Comparison of ENCODE assay signal across 9 cellular contexts in the genomic region with DNA sequence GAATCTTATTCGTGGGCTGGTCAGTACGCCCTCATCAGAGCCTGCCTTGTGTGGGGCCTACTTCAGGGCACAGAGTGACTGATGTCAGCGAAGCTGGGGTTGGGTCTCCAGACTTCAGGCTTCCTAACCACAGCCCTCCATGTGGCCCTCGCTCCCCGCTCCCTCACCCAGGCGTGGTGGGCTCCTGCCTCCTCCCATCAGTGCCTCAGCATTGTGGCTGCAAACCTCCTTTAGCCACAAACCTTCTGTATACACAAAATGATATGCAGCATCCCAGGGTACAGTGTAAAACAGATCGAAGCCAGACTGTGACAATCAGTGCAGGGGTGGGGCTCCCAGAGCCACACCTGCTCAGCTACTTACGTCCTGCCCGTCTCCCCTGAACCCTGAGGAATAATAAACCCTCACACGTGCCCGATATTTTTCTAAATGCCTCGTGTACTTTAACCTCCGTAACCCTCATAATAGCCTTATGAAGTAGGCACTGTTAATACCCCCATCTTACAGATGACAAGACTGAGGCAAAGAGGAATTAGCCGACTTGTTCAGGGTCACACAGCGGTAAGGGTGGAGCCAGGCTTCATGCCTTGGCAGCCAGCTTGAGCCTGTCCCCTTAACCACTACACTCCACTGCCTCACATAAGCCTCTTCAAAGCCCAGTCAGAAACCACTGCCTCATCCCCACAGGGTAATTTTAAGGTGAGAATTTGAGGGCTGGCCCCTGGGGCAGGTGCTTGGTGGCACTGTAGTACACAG. TPM values are rescaled to one million over a fixed set of nuclear protein-coding genes. Genes with fewer than 3 reads are reported as not detected.
DNase-seq lines count a peak whose midpoint lies in the region; ATAC-seq and TF ChIP-seq lines count a peak whose summit lies in the region.
"Had no signal": no experiment of that assay in that cellular context is flagged by ENCODE, and none has a peak within 500 bp of the region (broad histone marks: within the 10 kb centered on the region; RNA-seq: fewer than 3 reads in every experiment).

No MANE protein-coding gene starts in this region.

- H3K27ac Mint-ChIP-seq in effector memory CD8-positive, alpha-beta T cell, result peak overlapping the region; percentile 97 to 98
- peak overlapping the region; percentile 99 for H3K27ac Mint-ChIP-seq in stimulated activated naive CD8-positive, alpha-beta T cell treated with anti-CD3 and anti-CD28 coated beads, Interleukin-15, Interleukin-2, amounts not matched to agents 100 ng/mL and 50 ng/mL, for 24 hours

- peak; percentile 40 for ATAC-seq in GM21723 (IDR thresholded peaks at IDR 0.05; ENCODE audit: unreplicated experiment)
- peak; percentile 69 for ATAC-seq in effector memory CD8-positive, alpha-beta T cell (replicated peaks)

- H2AFZ ChIP-seq in OCI-LY1 (ENCODE audit: low read length), result no peak overlapping the region

- H3K9me3 ChIP-seq in OCI-LY1 (ENCODE audit: low read length), result no peaks in the 10 kb centered on the region

- H3K36me3 Mint-ChIP-seq in effector memory CD8-positive, alpha-beta T cell (ENCODE audit: insufficient read depth), result peaks cover 8% of the 10 kb centered on the region
- no peaks in the 10 kb centered on the region for H3K36me3 Mint-ChIP-seq in stimulated activated naive CD8-positive, alpha-beta T cell treated with anti-CD3 and anti-CD28 coated beads, Interleukin-15, Interleukin-2, amounts not matched to agents 100 ng/mL and 50 ng/mL, for 24 hours (ENCODE audit: low read depth)

- H3K4me1 ChIP-seq in OCI-LY1 (ENCODE audit: insufficient read depth, low read length, severe bottlenecking), result peaks cover 43% of the 10 kb centered on the region

- no peaks in the 10 kb centered on the region for H4K20me1 ChIP-seq in OCI-LY1 (ENCODE audit: insufficient read depth, low read length)

- no peaks in the 10 kb centered on the region for H3F3A ChIP-seq in OCI-LY1 (ENCODE audit: insufficient read depth, low read length)

- H3K9ac ChIP-seq in OCI-LY1 (ENCODE audit: low read length), result peak overlapping the region; percentile 57; the same call in 1 of the 2 replicates

- no peaks in the 10 kb centered on the region for H3K36me3 ChIP-seq in OCI-LY1 (ENCODE audit: insufficient read depth, low read length)

- H3K27me3 Mint-ChIP-seq in effector memory CD8-positive, alpha-beta T cell, result no peaks in the 10 kb centered on the region
- H3K27me3 Mint-ChIP-seq in stimulated activated naive CD8-positive, alpha-beta T cell treated with anti-CD3 and anti-CD28 coated beads, Interleukin-15, Interleukin-2, amounts not matched to agents 100 ng/mL and 50 ng/mL, for 24 hours, result no peaks in the 10 kb centered on the region

- H3K4me2 ChIP-seq in OCI-LY1 (ENCODE audit: low read length), result peak overlapping the region; percentile 55

- H3K79me2 ChIP-seq in OCI-LY1 (ENCODE audit: insufficient read depth, low read length), result no peaks in the 10 kb centered on the region

- DNase-seq in GM12865 (ENCODE audit: low read depth) (peak; percentile 81), NCI-H1092 (lab: John Stamatoyannopoulos, UW) (no peak), AG08396 (ENCODE audit: low spot score) (no peak), mucosa of gallbladder (ENCODE audit: low spot score) (no peak)
- peak in 1 of 3 experiments; percentile 72 for DNase-seq in effector memory CD8-positive, alpha-beta T cell

- TF ChIP-seq CTCF in GM12865 (IDR thresholded peaks at IDR 0.05; ENCODE audit: insufficient read depth, low read depth, low read length, missing control alignments), result no peak
- no peak for TF ChIP-seq CTCF in OCI-LY1 (IDR thresholded peaks at IDR 0.05; ENCODE audit: low read length)

- no peaks in the 10 kb centered on the region for H3K9me3 Mint-ChIP-seq in effector memory CD8-positive, alpha-beta T cell
- no peaks in the 10 kb centered on the region for H3K9me3 Mint-ChIP-seq in stimulated activated naive CD8-positive, alpha-beta T cell treated with anti-CD3 and anti-CD28 coated beads, Interleukin-15, Interleukin-2, amounts not matched to agents 100 ng/mL and 50 ng/mL, for 24 hours

- peaks cover 36 to 74% of the 10 kb centered on the region in 2 donors for H3K4me1 Mint-ChIP-seq in effector memory CD8-positive, alpha-beta T cell (ENCODE audit: low read depth in 2 of 2)
- H3K4me1 Mint-ChIP-seq in stimulated activated naive CD8-positive, alpha-beta T cell treated with anti-CD3 and anti-CD28 coated beads, Interleukin-15, Interleukin-2, amounts not matched to agents 100 ng/mL and 50 ng/mL, for 24 hours (ENCODE audit: low read depth), result peaks cover 94% of the 10 kb centered on the region

- H3K4me3 ChIP-seq in GM12865 (ENCODE audit: low read depth, low read length), result peak overlapping the region; percentile 30
- peak overlapping the region; percentile 17 for H3K4me3 ChIP-seq in OCI-LY1 (ENCODE audit: low read depth, low read length, poor library complexity, severe bottlenecking)

- H3K4me3 Mint-ChIP-seq in effector memory CD8-positive, alpha-beta T cell, result peak overlapping the region; percentile 66 to 77
- peak overlapping the region; percentile 69 for H3K4me3 Mint-ChIP-seq in stimulated activated naive CD8-positive, alpha-beta T cell treated with anti-CD3 and anti-CD28 coated beads, Interleukin-15, Interleukin-2, amounts not matched to agents 100 ng/mL and 50 ng/mL, for 24 hours

- no peaks in the 10 kb centered on the region for H3K27me3 ChIP-seq in OCI-LY1 (ENCODE audit: insufficient read depth, low read length)

- no peaks in the 10 kb centered on the region for H3K9me2 ChIP-seq in OCI-LY1 (ENCODE audit: low read depth, low read length)

- peak overlapping the region; percentile 97 for H3K27ac ChIP-seq in OCI-LY1 (ENCODE audit: low read depth, low read length, poor library complexity, severe bottlenecking)

RNA-seq across cellular contexts. Expression of a gene that starts 7.3 kb away (rescaled TPM):
- 0.06 TPM for total RNA-seq in mucosa of gallbladder
- total RNA-seq: dermis microvascular lymphatic vessel endothelial cell had no signal

RNA-seq across cellular contexts. Expression of a gene that starts 46.5 kb away (rescaled TPM):
- 83.9 TPM for total RNA-seq in mucosa of gallbladder
